Comparison of ENCODE assay signal across 19 cellular contexts in the genomic region with DNA sequence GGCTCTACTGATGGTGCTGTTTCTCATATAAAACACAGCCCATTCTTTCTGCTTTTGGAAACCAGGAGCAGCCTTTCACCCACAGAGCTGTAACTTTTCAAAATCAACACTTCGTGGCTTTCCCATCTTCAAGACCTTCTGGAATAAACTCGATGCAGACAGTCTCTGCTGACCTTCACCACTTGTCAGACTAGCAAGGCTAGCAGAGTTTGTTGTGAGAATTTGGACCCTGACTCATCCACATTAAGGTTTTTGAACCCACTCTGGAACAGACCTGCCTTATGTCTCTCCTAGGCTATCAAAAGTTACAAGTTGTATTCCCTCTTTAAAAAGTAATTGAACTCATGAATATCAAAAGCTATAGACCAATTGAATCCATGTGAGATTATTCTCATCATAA.
"Had no signal": no experiment of that assay in that cellular context is flagged by ENCODE, and none has a peak within 500 bp of the region (broad histone marks: within the 10 kb centered on the region; RNA-seq: fewer than 3 reads in every experiment).

No MANE protein-coding gene starts in this region.

- DNase-seq: activated CD4-positive, alpha-beta T cell treated with anti-CD3 and anti-CD28 coated beads for 36 hours; activated CD4-positive, CD25-positive, alpha-beta regulatory T cell; activated CD8-positive, alpha-beta memory T cell treated with anti-CD3 and anti-CD28 coated beads, Interleukin-2, amount 10 ng/mL, durations not matched to agents 7 days and 5 days; activated CD8-positive, alpha-beta T cell treated with anti-CD3 and anti-CD28 coated beads, Interleukin-2, amount 10 ng/mL, durations not matched to agents 7 days and 5 days; activated naive CD8-positive, alpha-beta T cell treated with anti-CD3 and anti-CD28 coated beads, Interleukin-2, amount 50 U/mL, for 24 hours; activated T-cell treated with anti-CD3 and anti-CD28 coated beads, Interleukin-2, amount 50 U/mL, for 48 hours; anterior cingulate cortex; body of pancreas; colonic mucosa; foreskin keratinocyte; heart right ventricle; left lung; naive B cell; pancreas; spleen; substantia nigra; upper lobe of left lung had no signal

- H3K9me3 ChIP-seq: body of pancreas, colonic mucosa, heart right ventricle, left lung, pancreas, prostate gland, spleen, upper lobe of left lung had no signal

- H3K4me3 ChIP-seq: body of pancreas, colonic mucosa, heart right ventricle, left lung, lung, pancreas, prostate gland, spleen, upper lobe of left lung had no signal

- H3K4me1 ChIP-seq: colonic mucosa, foreskin keratinocyte, prostate gland had no signal

- H3K36me3 ChIP-seq: colonic mucosa, heart right ventricle, left lung, pancreas, prostate gland, spleen, upper lobe of left lung had no signal

- H3K27ac ChIP-seq: colonic mucosa, foreskin keratinocyte, heart right ventricle, left lung, prostate gland, spleen, upper lobe of left lung had no signal

- H3K27me3 ChIP-seq: body of pancreas, colonic mucosa, heart right ventricle, left lung, pancreas, spleen, upper lobe of left lung had no signal
